8 cellular contexts compared by ENCODE assay signal in genomic region chr17:75270966-75271232, GRCh38. TPM values are rescaled to one million over a fixed set of nuclear protein-coding genes. Genes with fewer than 3 reads are reported as not detected.
DNase-seq lines count a peak whose midpoint lies in the region; FAIRE-seq and TF ChIP-seq lines count a peak whose summit lies in the region.

Gene MIF4GD, minus strand, starts transcription at chr17:75271231. Its CDS starts 1,036 bp downstream, at chr17:75270195.

- intact Hi-C loops in uterus (cut with DNase I; ENCODE audit: low total_unique reads): no loop called here

- no peak for FAIRE-seq in GM12891 (lab: Jason Lieb, UNC)

- no peak within 1 kb of the TSS for H2AK5ac ChIP-seq in mesendoderm (ENCODE audit: low read length)

- no CpG with 5 or more reads among the region's 39 CpGs for WGBS in mesendoderm (ENCODE audit: extremely low coverage, insufficient coverage, low lambda C conversion rate)

- peaks cover 38% of the 10 kb centered on the region for H3K36me3 ChIP-seq in MG63
- peaks cover 9% of the 10 kb centered on the region for H3K36me3 ChIP-seq in mesendoderm (ENCODE audit: control insufficient read depth, insufficient read depth, low read length)
- no peaks in the 10 kb centered on the region for H3K36me3 ChIP-seq in uterus

- peak within 1 kb of the TSS; percentile 99 for H3K4me2 ChIP-seq in mesendoderm (ENCODE audit: low read length)

- H3K4me1 ChIP-seq in mesendoderm (ENCODE audit: control insufficient read depth, low read depth, low read length): peaks cover 2% of the 10 kb centered on the region
- peaks cover 0 to 11% of the 10 kb centered on the region in 2 donors for H3K4me1 ChIP-seq in uterus

- peak within 1 kb of the TSS; percentile 81 for H3K4ac ChIP-seq in mesendoderm (ENCODE audit: low read depth, low read length)

- peak within 1 kb of the TSS; percentile 35 for H3K18ac ChIP-seq in mesendoderm (ENCODE audit: low read length)

- peak within 1 kb of the TSS; percentile 66 for H3K23ac ChIP-seq in mesendoderm (ENCODE audit: low read length)

- H3K27me3 ChIP-seq in MG63 (no peaks in the 10 kb centered on the region), mesendoderm (ENCODE audit: insufficient read depth, low read length, poor library complexity) (no peaks in the 10 kb centered on the region), uterus (no peaks in the 10 kb centered on the region)

- peak within 1 kb of the TSS; percentile 95 for H3K9ac ChIP-seq in mesendoderm (ENCODE audit: low read length)

- no peak for TF ChIP-seq POLR2A in GM12891 (IDR thresholded peaks at IDR 0.05; ENCODE audit: low read depth, low read length)
- peak; percentile 11 to 76 for TF ChIP-seq POLR2A in uterus (IDR thresholded peaks at IDR 0.05)

- peak within 1 kb of the TSS; percentile 92 to 97 for H3K27ac ChIP-seq in coronary artery
- no peak within 1 kb of the TSS for H3K27ac ChIP-seq in mesendoderm (ENCODE audit: low read depth, low read length)
- peak within 1 kb of the TSS; percentile 94 to 98 for H3K27ac ChIP-seq in uterus

- H3K9me3 ChIP-seq in MG63 (no peaks in the 10 kb centered on the region), uterus (no peaks in the 10 kb centered on the region)

- H4K5ac ChIP-seq in mesendoderm (ENCODE audit: low read length): no peak within 1 kb of the TSS

- H2BK5ac ChIP-seq in mesendoderm (ENCODE audit: low read length): no peak within 1 kb of the TSS

- H3K79me1 ChIP-seq in mesendoderm (ENCODE audit: low read length): no peaks in the 10 kb centered on the region

- DNase-seq in GM12891 (ENCODE audit: insufficient read length, low spot score) (no peak), MG63 (no peak), coronary artery (ENCODE audit: low spot score) (no peak), mesendoderm (no peak), uterus (no peak), CD1c-positive myeloid dendritic cell (ENCODE audit: extremely low spot score) (no peak), COLO829 (ENCODE audit: low spot score) (no peak), activated gamma-delta T cell treated with Interleukin-2 at 50 U/mL for 16 hours (no peak)

- no peak within 1 kb of the TSS for H4K8ac ChIP-seq in mesendoderm (ENCODE audit: low read depth, low read length)

- TF ChIP-seq CTCF in coronary artery (IDR thresholded peaks at IDR 0.05): no peak
- TF ChIP-seq CTCF in uterus (IDR thresholded peaks at IDR 0.05): no peak

- no peak within 1 kb of the TSS for H2BK120ac ChIP-seq in mesendoderm (ENCODE audit: low read depth, low read length)

- peak within 1 kb of the TSS; percentile 98 for H3K4me3 ChIP-seq in MG63
- H3K4me3 ChIP-seq in coronary artery: peak within 1 kb of the TSS; percentile 82
- peak within 1 kb of the TSS; percentile 81 for H3K4me3 ChIP-seq in mesendoderm (ENCODE audit: low read length)
- peak within 1 kb of the TSS; percentile 86 to 96 for H3K4me3 ChIP-seq in uterus

- H3K79me2 ChIP-seq in mesendoderm (ENCODE audit: control insufficient read depth, insufficient read depth, low read length): no peaks in the 10 kb centered on the region

- H3K56ac ChIP-seq in mesendoderm (ENCODE audit: low read length): peak within 1 kb of the TSS; percentile 97

- no peak within 1 kb of the TSS for H2BK15ac ChIP-seq in mesendoderm (replicated peaks; ENCODE audit: low read depth)

TF ChIP-seq in GM12891, 5 proteins besides CTCF, POLR2A, EP300 and RAD21:
- TF ChIP-seq POLR2AphosphoS5 (IDR thresholded peaks at IDR 0.05; ENCODE audit: low read depth, low read length) (no peak), PAX5 (IDR thresholded peaks at IDR 0.05; ENCODE audit: insufficient read depth, low read length, severe bottlenecking) (peak; percentile 20), TAF1 (IDR thresholded peaks at IDR 0.05; ENCODE audit: low read depth, low read length) (no peak)
TF ChIP-seq in GM12891: peak in this region for 1.

RNA-seq across cellular contexts. Expression of gene MIF4GD, which starts in this region (rescaled TPM):
- 40.8 TPM for polyA plus RNA-seq in GM12891 (2012; ENCODE audit: low read depth, missing spikeins)
- 4.4 and 18.2 TPM in 2 replicates for total RNA-seq in MG63 (2014; rRNA removed; shearing (Covaris generic); ENCODE audit: low replicate concordance)
- polyA plus RNA-seq in mesendoderm (2013, experiment 1 of 2): 7.8 TPM
- 8.2 TPM for polyA plus RNA-seq in mesendoderm (2013, experiment 2 of 2)
- 10 to 100 TPM; 11.7 to 45.3 (median 25.8) TPM for total RNA-seq in uterus
